In genomic region chr10:90884414-90884813, GRCh38 we compare ENCODE assay signal across 23 cellular contexts. TPM values are rescaled to one million over a fixed set of nuclear protein-coding genes. Genes with fewer than 3 reads are reported as not detected.
DNase-seq lines count a peak whose midpoint lies in the region; ATAC-seq and TF ChIP-seq lines count a peak whose summit lies in the region.
"Had no signal": no experiment of that assay in that cellular context is flagged by ENCODE, and none has a peak within 500 bp of the region (broad histone marks: within the 10 kb centered on the region; RNA-seq: fewer than 3 reads in every experiment).

No MANE protein-coding gene starts in this region.

- H3K27me3 ChIP-seq in PC-9 (ENCODE audit: insufficient read depth, low read depth), result no peaks in the 10 kb centered on the region
- no peaks in the 10 kb centered on the region for H3K27me3 ChIP-seq in skeletal muscle satellite cell (ENCODE audit: control insufficient read depth, insufficient read depth, low read length)

- H3K4me1 ChIP-seq in PC-9 (replicated peaks; ENCODE audit: insufficient read depth), result peaks cover 12% of the 10 kb centered on the region
- peaks cover 33% of the 10 kb centered on the region for H3K4me1 ChIP-seq in skeletal muscle satellite cell (ENCODE audit: control insufficient read depth, insufficient read depth, low read length)

- BruUV-seq in PC-9 (replicated peaks; lab: Mats Ljungman, UMichigan), result no TSS peak

- ATAC-seq in GM19035 (IDR thresholded peaks at IDR 0.05; ENCODE audit: unreplicated experiment), result no peak
- ATAC-seq: GM12878, T-helper 17 cell had no signal

- TF ChIP-seq CTCF in PC-9 (conservative IDR thresholded peaks at IDR 0.05) (no peak), fibroblast of pulmonary artery (IDR thresholded peaks at IDR 0.05; ENCODE audit: low read length, missing control alignments) (no peak), coronary artery (IDR thresholded peaks at IDR 0.05) (no peak)

- DNase-seq in EH (ENCODE audit: low read depth) (peak; percentile 84), PC-9 (no peak), fibroblast of pulmonary artery (ENCODE audit: low read depth) (peak; percentile 19), superior temporal gyrus (ENCODE audit: extremely low spot score) (no peak), glomerular visceral epithelial cell (ENCODE audit: extremely low spot score) (no peak), coronary artery (ENCODE audit: low spot score) (no peak)
- DNase-seq: activated CD4-positive, alpha-beta T cell treated with anti-CD3 and anti-CD28 coated beads, Interleukin-2, amount 50 U/mL, for 48 hours; activated gamma-delta T cell treated with Interleukin-2 at 50 U/mL for 16 hours; activated T-cell treated with anti-CD3 and anti-CD28 coated beads for 4 hours; Calu3; GOT3; Kasumi-1; NCI-H526 treated with DMSO at 0.1 percent for 48 hours; SHP77; stimulated activated CD4-positive, alpha-beta T cell treated with anti-CD3 and anti-CD28 coated beads, Interleukin-12 subunit alpha, Interleukin-12 subunit beta, amount 100 ng/mL, for 4 hours; T-helper 17 cell had no signal

- CTCF ChIA-PET in PC-9 (lab: Charles Lee), result interaction anchor here (0.8 kb wide), 1 partner anchor 13 kb away, joined by 4 read pairs; the partner anchor contains the start of gene RPP30

- H3K9me3 ChIP-seq in PC-9 (ENCODE audit: insufficient read depth, low read depth) (no peaks in the 10 kb centered on the region), skeletal muscle satellite cell (replicated peaks; ENCODE audit: low read length) (no peaks in the 10 kb centered on the region)

- H3K36me3 ChIP-seq in PC-9 (ENCODE audit: low read depth), result peaks cover 13% of the 10 kb centered on the region; the same call in 1 of the 2 replicates
- H3K36me3 ChIP-seq in skeletal muscle satellite cell (ENCODE audit: insufficient read depth, low read length), result peaks cover 31% of the 10 kb centered on the region

- no peak overlapping the region for H3K4me3 ChIP-seq in PC-9
- H3K4me3 ChIP-seq in fibroblast of pulmonary artery (replicated peaks; ENCODE audit: low read depth, low read length), result no peak overlapping the region
- H3K4me3 ChIP-seq in skeletal muscle satellite cell (ENCODE audit: low read length), result peak overlapping the region; percentile 45
- H3K4me3 ChIP-seq in coronary artery, result no peak overlapping the region
- H3K4me3 ChIP-seq: GM12878 had no signal

- H3F3A ChIP-seq in PC-9 (ENCODE audit: insufficient read depth, low read depth), result peaks cover 6% of the 10 kb centered on the region; the same call in 1 of the 2 replicates

- intact Hi-C loops in PC-9 (cut with micrococcal nuclease; ENCODE audit: unreplicated experiment), result loop anchor here (10.0 kb wide), 2 partner anchors 960 to 1030 kb away; no protein-coding TSS in a partner anchor

- POLR2A ChIA-PET in PC-9 (lab: Charles Lee; ENCODE audit: unreplicated experiment), result interaction anchor here (0.6 kb wide), 1 partner anchor 377 kb away, joined by 7 read pairs; no protein-coding TSS in a partner anchor

- 0 out of 2 replicates have a peak, but pooled peaks cover 3% of the 10 kb centered on the region for H4K20me1 ChIP-seq in PC-9 (ENCODE audit: insufficient read depth)

- no peak overlapping the region for H2AFZ ChIP-seq in PC-9

- no peaks in the 10 kb centered on the region for H3K9me2 ChIP-seq in PC-9 (ENCODE audit: insufficient read depth)

- H3K4me2 ChIP-seq in PC-9 (0 out of 2 replicates have a peak overlapping the region, but pooled peaks have one; percentile 7), skeletal muscle satellite cell (ENCODE audit: low read length) (peak overlapping the region; percentile 71)

- peak overlapping the region; percentile 80 for H3K9ac ChIP-seq in skeletal muscle satellite cell (ENCODE audit: low read depth, low read length)

- no peaks in the 10 kb centered on the region for H3K79me2 ChIP-seq in PC-9 (ENCODE audit: low read depth)

- H3K27ac ChIP-seq in PC-9, result 0 out of 2 replicates have a peak overlapping the region, but pooled peaks have one; percentile 29
- H3K27ac ChIP-seq in coronary artery, result no peak overlapping the region

RNA-seq across cellular contexts. Expression of gene RPP30, which starts 12.6 kb away (rescaled TPM):
- 25.4 and 32.4 TPM in 2 replicates for total RNA-seq in PC-9 (2021)
- total RNA-seq in skeletal muscle satellite cell (2012; rRNA removed), result 50.4 and 56.1 TPM in 2 replicates

RNA-seq across cellular contexts. Expression of gene HTR7, which starts 26.6 kb away (rescaled TPM):
- total RNA-seq in PC-9 (2021), result 0.52 and 0.55 TPM in 2 replicates
- 4.8 and 7.9 TPM in 2 replicates for total RNA-seq in skeletal muscle satellite cell (2012; rRNA removed)
- total RNA-seq: B cell, HT-29 had no signal

RNA-seq across cellular contexts. Expression of gene ANKRD1, which starts 36.5 kb away (rescaled TPM):
- total RNA-seq in PC-9 (2021), result 3.9 and 6.7 TPM in 2 replicates
- 8.9 and 118 TPM in 2 replicates for total RNA-seq in skeletal muscle satellite cell (2012; rRNA removed)
- total RNA-seq: B cell, frontal cortex, GM12878, HT-29, neural crest cell, T-helper 17 cell had no signal

Comparison
In these comparisons a context has a peak if more than half of its experiments do, and no peak if none do; other contexts are left out.
1. DNase-seq: peak in EH (single experiment) and fibroblast of pulmonary artery (single experiment); none in PC-9 (0 of 2), superior temporal gyrus (single experiment), glomerular visceral epithelial cell (single experiment) and coronary artery (single experiment).